Comparison of ENCODE assay signal across 8 cellular contexts in genomic region chr1:117606608-117607261, GRCh38. TPM values are rescaled to one million over a fixed set of nuclear protein-coding genes. Genes with fewer than 3 reads are reported as not detected.
DNase-seq lines count a peak whose midpoint lies in the region; ATAC-seq and TF ChIP-seq lines count a peak whose summit lies in the region.

No MANE protein-coding gene starts in this region.

- H3K4me1 Mint-ChIP-seq in activated naive CD8-positive, alpha-beta T cell treated with anti-CD3 and anti-CD28 coated beads for 36 hours = peaks cover 37% of the 10 kb centered on the region

- DNase-seq in NK-92 treated with Interleukin-12 subunit alpha and Interleukin-12 subunit beta, amount 100 ng/mL, for 24 hours (lab: John Stamatoyannopoulos, UW) = peak; percentile 68
- DNase-seq in NK-92 (lab: John Stamatoyannopoulos, UW; ENCODE audit: unreplicated experiment) (no peak), hepatic stellate cell (ENCODE audit: low spot score) (peak; percentile 32), GDM1 (lab: John Stamatoyannopoulos, UW) (no peak), COR-L47 (lab: John Stamatoyannopoulos, UW) (no peak)
- peak; percentile 64 for DNase-seq in activated naive CD8-positive, alpha-beta T cell treated with anti-CD3 and anti-CD28 coated beads for 36 hours

- H3K27ac ChIP-seq in skeletal muscle tissue (ENCODE audit: low read depth, low read length) = peak overlapping the region; percentile 78

- no peaks in the 10 kb centered on the region for H3K36me3 Mint-ChIP-seq in activated naive CD8-positive, alpha-beta T cell treated with anti-CD3 and anti-CD28 coated beads for 36 hours

- peak overlapping the region; percentile 88 to 93 (median 88) for H3K4me3 ChIP-seq in skeletal muscle tissue (ENCODE audit: low read length in 3 of 3)

- no peaks in the 10 kb centered on the region for H3K9me3 ChIP-seq in skeletal muscle tissue (ENCODE audit: control insufficient read depth in 3 of 3, low read length in 3 of 3)

- H3K9ac ChIP-seq in skeletal muscle tissue (ENCODE audit: low read depth in 1 of 3, low read length in 3 of 3) = peak overlapping the region; percentile 91 to 93 (median 92)

- peak; percentile 35 for ATAC-seq in SK-N-SH treated with all-trans-retinoic acid at 6 μM for 48 hours

- H3K27ac Mint-ChIP-seq in activated naive CD8-positive, alpha-beta T cell treated with anti-CD3 and anti-CD28 coated beads for 36 hours = peak overlapping the region; percentile 59

- no peaks in the 10 kb centered on the region for H3K36me3 ChIP-seq in skeletal muscle tissue (ENCODE audit: control insufficient read depth in 3 of 3, insufficient read depth in 3 of 3, low read length in 3 of 3)

- peak overlapping the region; percentile 86 for H3K4me3 Mint-ChIP-seq in activated naive CD8-positive, alpha-beta T cell treated with anti-CD3 and anti-CD28 coated beads for 36 hours

- peaks cover 27 to 42% (median 31%) of the 10 kb centered on the region in 3 donors for H3K4me1 ChIP-seq in skeletal muscle tissue (ENCODE audit: control insufficient read depth in 3 of 3, insufficient read depth in 3 of 3, low read length in 3 of 3)

- no peaks in the 10 kb centered on the region for H3K27me3 ChIP-seq in skeletal muscle tissue (ENCODE audit: control insufficient read depth in 3 of 3, insufficient read depth in 3 of 3, low read length in 3 of 3)

- peaks cover 24% of the 10 kb centered on the region for H3K27me3 Mint-ChIP-seq in activated naive CD8-positive, alpha-beta T cell treated with anti-CD3 and anti-CD28 coated beads for 36 hours

- H3K9me3 Mint-ChIP-seq in activated naive CD8-positive, alpha-beta T cell treated with anti-CD3 and anti-CD28 coated beads for 36 hours = no peaks in the 10 kb centered on the region

TF ChIP-seq in SK-N-SH treated with all-trans-retinoic acid at 6 μM for 48 hours, 23 proteins besides CTCF, POLR2A, EP300 and RAD21:
- TF ChIP-seq ZNF8 (CRISPR knock-in tag; IDR thresholded peaks at IDR 0.05) (no peak), GLIS3 (CRISPR knock-in tag; IDR thresholded peaks at IDR 0.05) (no peak), RARB (CRISPR knock-in tag; IDR thresholded peaks at IDR 0.05) (no peak), ZNF565 (CRISPR knock-in tag; conservative IDR thresholded peaks at IDR 0.05; ENCODE audit: low read depth) (no peak), ZC3H10 (CRISPR knock-in tag; IDR thresholded peaks at IDR 0.05) (no peak)
- TF ChIP-seq, protein P1, sequence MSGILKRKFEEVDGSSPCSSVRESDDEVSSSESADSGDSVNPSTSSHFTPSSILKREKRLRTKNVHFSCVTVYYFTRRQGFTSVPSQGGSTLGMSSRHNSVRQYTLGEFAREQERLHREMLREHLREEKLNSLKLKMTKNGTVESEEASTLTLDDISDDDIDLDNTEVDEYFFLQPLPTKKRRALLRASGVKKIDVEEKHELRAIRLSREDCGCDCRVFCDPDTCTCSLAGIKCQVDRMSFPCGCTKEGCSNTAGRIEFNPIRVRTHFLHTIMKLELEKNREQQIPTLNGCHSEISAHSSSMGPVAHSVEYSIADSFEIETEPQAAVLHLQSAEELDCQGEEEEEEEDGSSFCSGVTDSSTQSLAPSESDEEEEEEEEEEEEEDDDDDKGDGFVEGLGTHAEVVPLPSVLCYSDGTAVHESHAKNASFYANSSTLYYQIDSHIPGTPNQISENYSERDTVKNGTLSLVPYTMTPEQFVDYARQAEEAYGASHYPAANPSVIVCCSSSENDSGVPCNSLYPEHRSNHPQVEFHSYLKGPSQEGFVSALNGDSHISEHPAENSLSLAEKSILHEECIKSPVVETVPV (CRISPR knock-in tag; IDR thresholded peaks at IDR 0.05) = no peak

RNA-seq across cellular contexts. Expression of gene TENT5C, which starts 0.9 kb away (rescaled TPM):
- total RNA-seq in activated naive CD8-positive, alpha-beta T cell treated with anti-CD3 and anti-CD28 coated beads for 36 hours = 1 to 10 TPM; 4.2 TPM
- 48.0 TPM for total RNA-seq in skeletal muscle tissue

Comparison
In these comparisons a context has a peak if more than half of its experiments do, and no peak if none do; other contexts are left out.
1. DNase-seq: peak in NK-92 treated with Interleukin-12 subunit alpha and Interleukin-12 subunit beta, amount 100 ng/mL, for 24 hours (single experiment), activated naive CD8-positive, alpha-beta T cell treated with anti-CD3 and anti-CD28 coated beads for 36 hours (single experiment) and hepatic stellate cell (single experiment); none in NK-92 (single experiment), GDM1 (single experiment) and COR-L47 (single experiment).